ENCODE assay signal across 25 cellular contexts in genomic region chr2:236210536-236210935, GRCh38. TPM values are rescaled to one million over a fixed set of nuclear protein-coding genes. Genes with fewer than 3 reads are reported as not detected.
"Had no signal": no experiment of that assay in that cellular context is flagged by ENCODE, and none has a peak within 500 bp of the region (broad histone marks: within the 10 kb centered on the region; RNA-seq: fewer than 3 reads in every experiment).

No MANE protein-coding gene starts in this region.

- H3K4me3 ChIP-seq: body of pancreas, cardiac muscle cell, heart right ventricle, ovary, upper lobe of right lung had no signal

- DNase-seq: activated CD4-positive, alpha-beta T cell treated with anti-CD3 and anti-CD28 coated beads for 1 hour; activated CD4-positive, alpha-beta T cell treated with anti-CD3 and anti-CD28 coated beads, Interleukin-2, amount 50 U/mL, for 1 hour; activated CD8-positive, alpha-beta T cell treated with anti-CD3 and anti-CD28 coated beads, Interleukin-2, amount 10 ng/mL, durations not matched to agents 7 days and 5 days; activated gamma-delta T cell; activated naive CD4-positive, alpha-beta T cell treated with anti-CD3 and anti-CD28 coated beads, Interleukin-2, amount 50 U/mL, for 16 hours; anterior cingulate cortex; body of pancreas; cortex of kidney; heart right ventricle; left ventricle myocardium superior; mammary epithelial cell; midbrain; natural killer cell; ovary; right cardiac atrium; stimulated activated CD4-positive, alpha-beta T cell treated with anti-CD3 and anti-CD28 coated beads, Interleukin-4, amount 100 ng/mL, for 24 hours; stimulated activated naive CD4-positive, alpha-beta T cell treated with Interleukin-2 at 50 U/mL for 16 hours; upper lobe of right lung had no signal

- H3K27ac ChIP-seq: body of pancreas, cardiac muscle cell, epithelial cell of prostate, heart right ventricle, ovary, upper lobe of right lung had no signal

- H3K4me1 ChIP-seq: body of pancreas, heart right ventricle, upper lobe of right lung had no signal

- ATAC-seq: activated CD8-positive, alpha-beta T cell treated with anti-CD3 and anti-CD28 coated beads, Interleukin-2, amount 10 ng/mL, durations not matched to agents 7 days and 5 days; body of pancreas; heart right ventricle; left ventricle myocardium superior; natural killer cell; right cardiac atrium; upper lobe of right lung had no signal

- H3K9me3 ChIP-seq: ovary, upper lobe of right lung had no signal

- H3K27me3 ChIP-seq: body of pancreas, cardiac muscle cell, ovary had no signal

- H3K36me3 ChIP-seq: cardiac muscle cell, ovary, upper lobe of right lung had no signal

RNA-seq across cellular contexts. Expression of gene GBX2, which starts 42.4 kb away (rescaled TPM):
- total RNA-seq: activated CD8-positive, alpha-beta T cell treated with anti-CD3 and anti-CD28 coated beads, Interleukin-2, amount 10 ng/mL, durations not matched to agents 7 days and 5 days; activated T-helper 1 cell treated with anti-CD3 and anti-CD28 coated beads, Interleukin-12 subunit alpha, Interleukin-12 subunit beta, Interleukin-2, Interleukin-4 antibody, amounts not matched to agents 30 ng/mL and 10 ng/mL and 1 ng/mL, durations not matched to agents 14 hours and 24 hours and 36 hours; body of pancreas; fibroblast of villous mesenchyme; left ventricle myocardium superior; natural killer cell; ovary; right cardiac atrium; subcutaneous adipose tissue; upper lobe of right lung had no signal
- polyA plus RNA-seq: mammary epithelial cell, ovary, right cardiac atrium had no signal

RNA-seq across cellular contexts. Expression of gene ASB18, which starts 53.7 kb away (rescaled TPM):
- total RNA-seq: activated CD8-positive, alpha-beta T cell treated with anti-CD3 and anti-CD28 coated beads, Interleukin-2, amount 10 ng/mL, durations not matched to agents 7 days and 5 days; activated T-helper 1 cell treated with anti-CD3 and anti-CD28 coated beads, Interleukin-12 subunit alpha, Interleukin-12 subunit beta, Interleukin-2, Interleukin-4 antibody, amounts not matched to agents 30 ng/mL and 10 ng/mL and 1 ng/mL, durations not matched to agents 14 hours and 24 hours and 36 hours; body of pancreas; cardiac muscle cell; fibroblast of villous mesenchyme; kidney epithelial cell; mammary epithelial cell; natural killer cell; ovary; pulmonary artery endothelial cell; subcutaneous adipose tissue; upper lobe of right lung had no signal
- polyA plus RNA-seq: mammary epithelial cell, ovary had no signal
